Comparison of ENCODE assay signal across 19 cellular contexts in genomic region chr15:90320885-90321278, GRCh38.
"Had no signal": no experiment of that assay in that cellular context is flagged by ENCODE, and none has a peak within 500 bp of the region (broad histone marks: within the 10 kb centered on the region; RNA-seq: fewer than 3 reads in every experiment).

No MANE protein-coding gene starts in this region.

- DNase-seq: activated B cell treated with CpG ODN at 0.5 μM for 24 hours; activated CD4-positive, alpha-beta memory T cell treated with anti-CD3 and anti-CD28 coated beads for 36 hours; activated CD4-positive, alpha-beta T cell treated with anti-CD3 and anti-CD28 coated beads for 4 hours; activated naive CD8-positive, alpha-beta T cell treated with anti-CD3 and anti-CD28 coated beads for 36 hours; activated T-cell treated with anti-CD3 and anti-CD28 coated beads for 4 hours; dorsolateral prefrontal cortex; gastrocnemius medialis; left lung; midbrain; stimulated activated CD4-positive, alpha-beta T cell treated with anti-CD3 and anti-CD28 coated beads, Interleukin-15, amount 100 ng/mL, for 24 hours; stimulated activated CD4-positive, alpha-beta T cell treated with anti-CD3 and anti-CD28 coated beads, Interleukin-2, amount 100 ng/mL, for 48 hours; stimulated activated naive CD8-positive, alpha-beta T cell treated with anti-CD3 and anti-CD28 coated beads, Interleukin-15, amount 100 ng/mL, for 72 hours; testis; upper lobe of right lung had no signal

- H3K4me3 Mint-ChIP-seq: activated CD4-positive, alpha-beta memory T cell treated with anti-CD3 and anti-CD28 coated beads for 36 hours; activated naive CD8-positive, alpha-beta T cell treated with anti-CD3 and anti-CD28 coated beads for 36 hours had no signal

- H3K27me3 Mint-ChIP-seq: activated B cell treated with CpG ODN at 0.5 μM for 24 hours; activated CD4-positive, alpha-beta memory T cell treated with anti-CD3 and anti-CD28 coated beads for 36 hours; activated naive CD8-positive, alpha-beta T cell treated with anti-CD3 and anti-CD28 coated beads for 36 hours; stimulated activated naive CD8-positive, alpha-beta T cell treated with anti-CD3 and anti-CD28 coated beads, Interleukin-15, amount 100 ng/mL, for 72 hours had no signal

- H3K27ac ChIP-seq: left lung, upper lobe of right lung had no signal

- H3K27ac Mint-ChIP-seq: activated B cell treated with CpG ODN at 0.5 μM for 24 hours; activated CD4-positive, alpha-beta memory T cell treated with anti-CD3 and anti-CD28 coated beads for 36 hours; activated naive CD8-positive, alpha-beta T cell treated with anti-CD3 and anti-CD28 coated beads for 36 hours; stimulated activated naive CD8-positive, alpha-beta T cell treated with anti-CD3 and anti-CD28 coated beads, Interleukin-15, amount 100 ng/mL, for 72 hours had no signal

- H3K27me3 ChIP-seq: dorsolateral prefrontal cortex, gastrocnemius medialis, left lung, right atrium auricular region, testis, upper lobe of right lung had no signal

- H3K36me3 ChIP-seq: gastrocnemius medialis, left lung, prostate gland, right atrium auricular region, upper lobe of right lung had no signal

- H3K9me3 ChIP-seq: gastrocnemius medialis, left lung, prostate gland, right atrium auricular region, testis, upper lobe of right lung had no signal

- H3K4me1 ChIP-seq: prostate gland had no signal

- H3K4me3 ChIP-seq: left lung, prostate gland, testis, upper lobe of right lung had no signal

- H3K36me3 Mint-ChIP-seq: activated CD4-positive, alpha-beta memory T cell treated with anti-CD3 and anti-CD28 coated beads for 36 hours; activated naive CD8-positive, alpha-beta T cell treated with anti-CD3 and anti-CD28 coated beads for 36 hours had no signal

- H3K9me3 Mint-ChIP-seq: activated B cell treated with CpG ODN at 0.5 μM for 24 hours; activated CD4-positive, alpha-beta memory T cell treated with anti-CD3 and anti-CD28 coated beads for 36 hours; activated naive CD8-positive, alpha-beta T cell treated with anti-CD3 and anti-CD28 coated beads for 36 hours; activated T-helper 17 cell treated with anti-CD3 and anti-CD28 coated beads, Interleukin-2, amount 50 U/mL, for 72 hours; endodermal cell; nephron; stimulated activated naive CD8-positive, alpha-beta T cell treated with anti-CD3 and anti-CD28 coated beads, Interleukin-15, amount 100 ng/mL, for 72 hours had no signal
